Comparison of ENCODE assay signal across 10 cellular contexts in the genomic region with DNA sequence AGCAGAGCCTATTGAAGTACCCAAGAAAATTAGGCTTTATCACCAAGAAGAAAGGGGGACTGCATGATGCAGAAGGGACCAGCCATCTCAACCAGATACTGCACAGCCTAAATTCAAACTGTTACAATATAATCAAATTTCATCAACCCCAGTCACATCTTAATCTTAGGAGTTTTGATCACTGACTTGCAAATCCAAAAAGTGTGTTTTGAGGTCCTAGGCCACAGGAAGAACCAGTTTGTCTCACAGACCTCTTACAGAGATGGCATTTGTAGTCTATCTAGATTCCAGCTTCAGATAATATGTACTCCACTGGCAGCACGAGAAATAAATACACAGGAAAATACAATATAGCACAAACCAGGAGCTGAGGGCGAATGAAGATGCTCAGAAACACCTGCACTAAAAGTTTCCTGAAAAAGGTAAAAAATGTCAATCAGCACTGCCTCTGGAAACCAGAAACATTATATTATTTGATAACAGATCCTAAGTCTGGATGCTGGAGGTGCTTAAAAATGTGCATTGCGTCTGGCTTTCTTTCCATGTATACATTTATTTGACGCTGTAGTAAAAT. TPM values are rescaled to one million over a fixed set of nuclear protein-coding genes. Genes with fewer than 3 reads are reported as not detected.
A peak's percentile ranks its signal among the peaks of the same experiment; 100 is the strongest.
DNase-seq lines count a peak whose midpoint lies in the region; ATAC-seq, FAIRE-seq and TF ChIP-seq lines count a peak whose summit lies in the region.
"Had no signal": no experiment of that assay in that cellular context is flagged by ENCODE, and none has a peak within 500 bp of the region (broad histone marks: within the 10 kb centered on the region; RNA-seq: fewer than 3 reads in every experiment).

No MANE protein-coding gene starts in this region.

- no peaks in the 10 kb centered on the region; the same call in 2 of the 3 replicates for H3K9me3 ChIP-seq in GM12878 (replicated peaks; ENCODE audit: control insufficient read depth, insufficient read depth, low read length)
- no peaks in the 10 kb centered on the region for H3K9me3 ChIP-seq in muscle layer of colon (ENCODE audit: low read length)

- peaks cover 4% of the 10 kb centered on the region for H3K9me3 Mint-ChIP-seq in glutamatergic neuron (ENCODE audit: unreplicated experiment)

- no peak; the same call in 2 of the 3 replicates for ATAC-seq in GM12878

- H3K4me1 ChIP-seq in GM12878 (ENCODE audit: control insufficient read depth, insufficient read depth, low read length) (peaks cover 5% of the 10 kb centered on the region), muscle layer of colon (ENCODE audit: insufficient read depth, low read length) (peaks cover 7% of the 10 kb centered on the region)

- no peak for TF ChIP-seq POLR2A in GM12878 (IDR thresholded peaks at IDR 0.05; ENCODE audit: low read depth, low read length)

- peaks cover 12% of the 10 kb centered on the region for H3K79me2 ChIP-seq in GM12878 (ENCODE audit: control insufficient read depth, insufficient read depth, low read length)

- SMC1A ChIA-PET in GM12878 (lab: Charles Lee; ENCODE audit: uncharacterized antibody, unreplicated experiment) = interaction anchor here (1.1 to 2.0 kb wide), 6 partner anchors 15 to 94 kb away, joined by 3 to 6 read pairs (median 3); no protein-coding TSS in a partner anchor

- POLR2A ChIA-PET in GM12878 (lab: Charles Lee) = interaction anchor here (0.5 to 1.7 kb wide), 3 partner anchors 11 to 88 kb away, joined by 3 to 4 read pairs (median 3); no protein-coding TSS in a partner anchor

- H3K36me3 ChIP-seq in GM12878 (ENCODE audit: control insufficient read depth in 2 of 2, insufficient read depth in 2 of 2, low read length in 1 of 2) = peaks cover 0 to 5% of the 10 kb centered on the region in 2 experiments; a peak in 1 of 4 replicates
- peaks cover 3% of the 10 kb centered on the region for H3K36me3 ChIP-seq in muscle layer of colon (ENCODE audit: insufficient read depth, low read length)

- H3K27me3 Mint-ChIP-seq in glutamatergic neuron (ENCODE audit: unreplicated experiment) = peaks cover 8% of the 10 kb centered on the region

- H3K4me1 Mint-ChIP-seq in glutamatergic neuron (ENCODE audit: low read depth, unreplicated experiment) = no peaks in the 10 kb centered on the region

- H3K9ac ChIP-seq in GM12878 (ENCODE audit: control insufficient read depth, insufficient read depth, low read length) (peak overlapping the region; percentile 98; the same call in 1 of the 2 replicates), muscle layer of colon (ENCODE audit: low read length) (peak overlapping the region; percentile 79)

- peaks cover 1% of the 10 kb centered on the region for H3K36me3 Mint-ChIP-seq in glutamatergic neuron (ENCODE audit: unreplicated experiment)

- no peak for DNase-seq in HL-60 (ENCODE audit: low read depth in 1 of 2, low spot score in 1 of 2)
- no peak for DNase-seq in GM12878 (ENCODE audit: low read depth, low spot score)
- no peak for DNase-seq in DMS79 treated with DMSO at 0.1 percent for 48 hours (lab: John Stamatoyannopoulos, UW)
- DNase-seq in SKM-1 treated with dmso at 0.1 percent for 144 hours (lab: John Stamatoyannopoulos, UW; ENCODE audit: unreplicated experiment) = no peak
- DNase-seq in NAMALWA (ENCODE audit: low spot score) = no peak
- DNase-seq in glutamatergic neuron = no peak
- DNase-seq: effector CD8-positive, alpha-beta T cell; stimulated activated CD4-positive, alpha-beta T cell treated with anti-CD3 and anti-CD28 coated beads, Interleukin-4, amount 100 ng/mL, for 1 hour had no signal

- H3K4me3 ChIP-seq in HL-60 (replicated peaks; ENCODE audit: insufficient read depth, low read length) = peak overlapping the region; percentile 59
- H3K4me3 ChIP-seq in GM12878 = 0 out of 2 replicates have a peak overlapping the region, but pooled peaks have one; percentile 22
- peak overlapping the region; percentile 12 to 93 for H3K4me3 ChIP-seq in muscle layer of colon (ENCODE audit: low read depth in 1 of 2, low read length in 2 of 2)

- H3K4me3 Mint-ChIP-seq in glutamatergic neuron (ENCODE audit: unreplicated experiment) = no peak overlapping the region

- WGBS in GM12878 (ENCODE audit: insufficient coverage, insufficient replicate concordance, low lambda C conversion rate, missing lambda C conversion rate) = 16% methylated on average over 4 of the region's 4 CpGs

- TSS peak; percentile 78 for BruUV-seq in GM12878 (replicated peaks; lab: Mats Ljungman, UMichigan)

- H2AFZ ChIP-seq in GM12878 (ENCODE audit: control insufficient read depth, low read depth, low read length) = peak overlapping the region; percentile 97

- no peak for TF ChIP-seq EP300 in GM12878 (IDR thresholded peaks at IDR 0.05; ENCODE audit: borderline replicate concordance in 1 of 2, control insufficient read depth in 1 of 2, low read depth in 2 of 2, low read length in 2 of 2)

- peak overlapping the region; percentile 26 for H3K27ac ChIP-seq in 22Rv1
- H3K27ac ChIP-seq in HL-60 (replicated peaks) = peak overlapping the region; percentile 78
- H3K27ac ChIP-seq in GM12878 (ENCODE audit: control insufficient read depth, insufficient read depth) = peak overlapping the region; percentile 97; the same call in 1 of the 2 replicates
- H3K27ac ChIP-seq in muscle layer of colon (ENCODE audit: low read depth, low read length) = peak overlapping the region; percentile 64

- intact Hi-C loops in GM12878 (cut with micrococcal nuclease; ENCODE audit: unreplicated experiment) = loop anchor here (1.0 kb wide), 1 partner anchor 35 kb away; no protein-coding TSS in a partner anchor

- CTCF ChIA-PET in GM12878 (lab: Yijun Ruan, JAX) = no interaction called here

- in situ Hi-C loops in GM12878 (cut with MboI) = no loop called here

- H3K27me3 ChIP-seq in HL-60 (ENCODE audit: insufficient read depth, poor library complexity, severe bottlenecking) (no peaks in the 10 kb centered on the region), GM12878 (replicated peaks in 1 of 2; ENCODE audit: control insufficient read depth in 2 of 2, insufficient read depth in 2 of 2, low read length in 1 of 2) (no peaks in the 10 kb centered on the region), muscle layer of colon (ENCODE audit: control insufficient read depth in 1 of 2, insufficient read depth in 2 of 2, low read length in 2 of 2) (no peaks in the 10 kb centered on the region)

- no peak for TF ChIP-seq CTCF in 22Rv1 (IDR thresholded peaks at IDR 0.05)
- no peak for TF ChIP-seq CTCF in HL-60 (IDR thresholded peaks at IDR 0.05; ENCODE audit: insufficient read depth, low read length)
- TF ChIP-seq CTCF in GM12878 (IDR thresholded peaks at IDR 0.05 in 2 of 3, conservative IDR thresholded peaks at IDR 0.05 in 1 of 3; ENCODE audit: control insufficient read depth in 2 of 3, extremely low read depth in 1 of 3, insufficient read depth in 1 of 3, low read depth in 3 of 3, low read length in 3 of 3) = no peak
- TF ChIP-seq CTCF in glutamatergic neuron (IDR thresholded peaks at IDR 0.05; ENCODE audit: partially characterized antibody, unreplicated experiment) = no peak

- no peak for TF ChIP-seq RAD21 in GM12878 (IDR thresholded peaks at IDR 0.05; ENCODE audit: insufficient read depth, low read depth, low read length)

- H3K27ac Mint-ChIP-seq in glutamatergic neuron (ENCODE audit: unreplicated experiment) = no peak overlapping the region

- peak overlapping the region; percentile 17 for H3K4me2 ChIP-seq in GM12878 (ENCODE audit: control insufficient read depth, insufficient read depth)

- RAD21 ChIA-PET in GM12878 (lab: Charles Lee; ENCODE audit: unreplicated experiment) = no interaction called here

- no peaks in the 10 kb centered on the region for H4K20me1 ChIP-seq in GM12878 (ENCODE audit: control insufficient read depth, insufficient read depth)

- peak; percentile 7 for FAIRE-seq in GM12878 (lab: Jason Lieb, UNC)

RNA-seq across cellular contexts. Expression of gene BTN3A3, which starts 0.7 kb away (rescaled TPM):
- total RNA-seq in GM12878 (2013; cell fraction: nucleolus; rRNA removed) = 137 and 149 TPM in 2 replicates
- total RNA-seq in GM12878 (2014; rRNA removed) (14.2 and 15.1 TPM in 2 replicates), GM12878 (2014; rRNA removed; fragmentation: Illumina TruSeq; extraction: Trizol) (12.7 and 13.5 TPM in 2 replicates), GM12878 (2021) (15.2 and 15.7 TPM in 2 replicates), glutamatergic neuron (ENCODE audit: unreplicated experiment) (not detected)
- 21.5 TPM for polyA plus RNA-seq in GM12878 (2011; ENCODE audit: low read depth)
- polyA plus RNA-seq in GM12878 (2011; rRNA removed) (42.1 and 49.7 TPM in 2 replicates), GM12878 (2014; fragmentation: Illumina TruSeq; extraction: Trizol) (20.8 and 27.3 TPM in 2 replicates), GM12878 (2014; fragmentation: Nextera tagmentation; extraction: Ambion mirVana) (1 to 10 TPM; 5.8 to 8.4 TPM), GM12878 (2014; rRNA removed) (15.7 and 16.3 TPM in 2 replicates), GM12878 (2016; fragmentation: Nextera tagmentation; extraction: Ambion mirVana) (10 to 100 TPM in 1 of 2 experiments, 1 to 10 TPM in 1; 8.9 to 11.3 TPM)
- polyA plus RNA-seq in GM12878 (2011; cell fraction: cytosol; rRNA removed) = 21.8 and 27.6 TPM in 2 replicates
- 99.9 and 135 TPM in 2 replicates for polyA plus RNA-seq in GM12878 (2011; cell fraction: nucleus; rRNA removed)
- polyA plus RNA-seq in GM12878 (2012) = 21.3 and 28.2 TPM in 2 replicates
- 59.2 and 67.2 TPM in 2 replicates for polyA minus RNA-seq in GM12878 (2011; rRNA and poly(A)+ RNA removed)
- polyA minus RNA-seq in GM12878 (2011; cell fraction: cytosol; rRNA and poly(A)+ RNA removed) = 9.0 and 11.8 TPM in 2 replicates
- polyA minus RNA-seq in GM12878 (2011; cell fraction: nucleus; rRNA and poly(A)+ RNA removed) = 42.1 and 50.7 TPM in 2 replicates

RNA-seq across cellular contexts. Expression of gene BTN2A1, which starts 18.1 kb away (rescaled TPM):
- 38.7 and 39.2 TPM in 2 replicates for total RNA-seq in GM12878 (2013; cell fraction: nucleolus; rRNA removed)
- total RNA-seq in GM12878 (2014; rRNA removed) = 7.2 and 8.2 TPM in 2 replicates
- 13.6 and 14.0 TPM in 2 replicates for total RNA-seq in GM12878 (2014; rRNA removed; fragmentation: Illumina TruSeq; extraction: Trizol)
- 15.6 and 16.7 TPM in 2 replicates for total RNA-seq in GM12878 (2021)
- polyA plus RNA-seq in GM12878 (2011; ENCODE audit: low read depth) = 14.8 TPM
- 25.5 and 28.0 TPM in 2 replicates for polyA plus RNA-seq in GM12878 (2011; rRNA removed)
- polyA plus RNA-seq in GM12878 (2011; cell fraction: cytosol; rRNA removed) = 21.4 and 23.1 TPM in 2 replicates
- 52.3 and 54.4 TPM in 2 replicates for polyA plus RNA-seq in GM12878 (2011; cell fraction: nucleus; rRNA removed)
- polyA plus RNA-seq in GM12878 (2012) = 17.9 and 19.6 TPM in 2 replicates
- 18.7 and 20.7 TPM in 2 replicates for polyA plus RNA-seq in GM12878 (2014; fragmentation: Illumina TruSeq; extraction: Trizol)
- 10 to 100 TPM; 15.6 to 15.9 TPM for polyA plus RNA-seq in GM12878 (2014; fragmentation: Nextera tagmentation; extraction: Ambion mirVana)
- polyA plus RNA-seq in GM12878 (2014; rRNA removed) = 16.0 and 16.7 TPM in 2 replicates
- polyA plus RNA-seq in GM12878 (2016; fragmentation: Nextera tagmentation; extraction: Ambion mirVana) = 10 to 100 TPM; 11.2 to 13.2 TPM
- 24.4 and 31.8 TPM in 2 replicates for polyA minus RNA-seq in GM12878 (2011; rRNA and poly(A)+ RNA removed)
- 7.4 and 9.5 TPM in 2 replicates for polyA minus RNA-seq in GM12878 (2011; cell fraction: cytosol; rRNA and poly(A)+ RNA removed)
- polyA minus RNA-seq in GM12878 (2011; cell fraction: nucleus; rRNA and poly(A)+ RNA removed) = 14.6 and 23.2 TPM in 2 replicates
- total RNA-seq in glutamatergic neuron (ENCODE audit: unreplicated experiment) = 41.6 TPM

RNA-seq across cellular contexts. Expression of gene BTN3A1, which starts 37.6 kb away (rescaled TPM):
- total RNA-seq in GM12878 (2013; cell fraction: nucleolus; rRNA removed) = 206 and 211 TPM in 2 replicates
- 16.4 and 21.0 TPM in 2 replicates for total RNA-seq in GM12878 (2014; rRNA removed)
- total RNA-seq in GM12878 (2014; rRNA removed; fragmentation: Illumina TruSeq; extraction: Trizol) = 15.7 and 19.1 TPM in 2 replicates
- total RNA-seq in GM12878 (2021) = 17.6 and 19.5 TPM in 2 replicates
- polyA plus RNA-seq in GM12878 (2011; ENCODE audit: low read depth) = 32.0 TPM
- polyA plus RNA-seq in GM12878 (2011; rRNA removed) = 60.1 and 64.3 TPM in 2 replicates
- polyA plus RNA-seq in GM12878 (2011; cell fraction: cytosol; rRNA removed) = 33.3 and 43.0 TPM in 2 replicates
- polyA plus RNA-seq in GM12878 (2011; cell fraction: nucleus; rRNA removed) = 116 and 165 TPM in 2 replicates
- polyA plus RNA-seq in GM12878 (2012) = 33.4 and 39.6 TPM in 2 replicates
- 22.8 and 26.7 TPM in 2 replicates for polyA plus RNA-seq in GM12878 (2014; fragmentation: Illumina TruSeq; extraction: Trizol)
- 1 to 10 TPM; 5.6 TPM for polyA plus RNA-seq in GM12878 (2014; fragmentation: Nextera tagmentation; extraction: Ambion mirVana)
- 18.0 and 22.4 TPM in 2 replicates for polyA plus RNA-seq in GM12878 (2014; rRNA removed)
- 10 to 100 TPM in 1 of 2 experiments, 1 to 10 TPM in 1; 9.8 to 10.5 TPM for polyA plus RNA-seq in GM12878 (2016; fragmentation: Nextera tagmentation; extraction: Ambion mirVana)
- polyA minus RNA-seq in GM12878 (2011; rRNA and poly(A)+ RNA removed) = 61.2 and 67.0 TPM in 2 replicates
- polyA minus RNA-seq in GM12878 (2011; cell fraction: cytosol; rRNA and poly(A)+ RNA removed) = 4.8 and 9.1 TPM in 2 replicates
- 26.5 and 28.0 TPM in 2 replicates for polyA minus RNA-seq in GM12878 (2011; cell fraction: nucleus; rRNA and poly(A)+ RNA removed)
- 2.2 TPM for total RNA-seq in glutamatergic neuron (ENCODE audit: unreplicated experiment)

RNA-seq across cellular contexts. Expression of gene BTN2A2, which starts 56.7 kb away (rescaled TPM):
- 227 and 232 TPM in 2 replicates for total RNA-seq in GM12878 (2013; cell fraction: nucleolus; rRNA removed)
- 24.7 and 28.3 TPM in 2 replicates for total RNA-seq in GM12878 (2014; rRNA removed)
- total RNA-seq in GM12878 (2014; rRNA removed; fragmentation: Illumina TruSeq; extraction: Trizol) = 26.3 and 27.5 TPM in 2 replicates
- total RNA-seq in GM12878 (2021) = 28.5 and 32.7 TPM in 2 replicates
- polyA plus RNA-seq in GM12878 (2011; ENCODE audit: low read depth) = 17.7 TPM
- 70.8 and 76.4 TPM in 2 replicates for polyA plus RNA-seq in GM12878 (2011; rRNA removed)
- 54.8 and 60.3 TPM in 2 replicates for polyA plus RNA-seq in GM12878 (2011; cell fraction: cytosol; rRNA removed)
- polyA plus RNA-seq in GM12878 (2011; cell fraction: nucleus; rRNA removed) = 226 and 267 TPM in 2 replicates
- polyA plus RNA-seq in GM12878 (2012) = 20.4 and 30.9 TPM in 2 replicates
- 29.8 and 31.7 TPM in 2 replicates for polyA plus RNA-seq in GM12878 (2014; fragmentation: Illumina TruSeq; extraction: Trizol)
- polyA plus RNA-seq in GM12878 (2014; fragmentation: Nextera tagmentation; extraction: Ambion mirVana) = 10 to 100 TPM; 14.7 to 30.9 TPM
- polyA plus RNA-seq in GM12878 (2014; rRNA removed) = 25.9 and 29.4 TPM in 2 replicates
- 10 to 100 TPM; 16.3 to 16.7 TPM for polyA plus RNA-seq in GM12878 (2016; fragmentation: Nextera tagmentation; extraction: Ambion mirVana)
- polyA minus RNA-seq in GM12878 (2011; rRNA and poly(A)+ RNA removed) = 117 TPM in 2 replicates
- polyA minus RNA-seq in GM12878 (2011; cell fraction: cytosol; rRNA and poly(A)+ RNA removed) = 14.4 and 20.5 TPM in 2 replicates
- 83.3 and 115 TPM in 2 replicates for polyA minus RNA-seq in GM12878 (2011; cell fraction: nucleus; rRNA and poly(A)+ RNA removed)
- total RNA-seq in glutamatergic neuron (ENCODE audit: unreplicated experiment) = 109 TPM

Comparison
In these comparisons a context has a peak if more than half of its experiments do, and no peak if none do; other contexts are left out.
1. H3K27ac ChIP-seq: peak in every context shown above with its lines; median percentile 97 in GM12878; 78 in HL-60; 64 in muscle layer of colon; 26 in 22Rv1.